Comparison of ENCODE assay signal across 8 cellular contexts in the genomic region with DNA sequence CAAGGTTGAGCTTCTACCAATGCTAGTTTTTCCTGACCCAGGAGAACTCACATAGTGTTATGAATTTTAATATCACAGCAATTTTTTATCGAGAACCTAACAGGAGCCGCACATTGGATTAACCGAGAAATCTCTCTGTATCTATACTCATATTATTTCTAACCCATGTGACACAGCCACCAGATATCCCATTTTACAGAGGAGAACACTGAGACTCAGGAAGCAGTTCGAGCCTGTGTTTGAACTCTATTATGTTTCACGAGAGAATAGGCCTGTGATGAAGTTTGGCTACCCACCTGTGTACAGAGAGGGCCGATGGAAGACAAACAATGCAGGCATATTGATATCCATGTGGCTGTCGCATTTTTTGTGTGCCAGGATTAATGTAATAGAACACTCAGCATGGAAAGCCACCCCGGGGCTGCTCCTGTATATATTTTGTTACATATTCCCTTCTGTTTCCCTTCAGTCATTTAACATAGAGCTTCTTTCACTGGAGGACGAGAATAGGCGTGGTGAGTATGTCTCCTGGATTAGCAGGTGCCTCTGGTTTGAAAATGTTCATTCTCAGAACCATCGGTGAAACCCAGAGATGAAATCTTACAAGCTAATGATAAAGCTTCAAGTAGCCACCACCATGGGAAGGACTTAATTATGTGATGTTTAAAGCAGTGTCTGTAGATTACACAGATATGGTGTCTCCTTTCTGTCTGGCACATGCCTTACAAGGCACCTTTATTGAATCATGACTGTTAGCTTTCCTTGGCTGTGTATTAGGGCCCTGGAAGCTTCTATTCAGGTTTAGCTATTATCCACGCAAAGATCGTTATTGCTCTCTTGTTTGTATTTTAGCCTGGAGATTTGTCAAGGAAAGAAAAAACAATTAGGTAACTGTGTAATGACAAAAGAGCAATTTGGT.
DNase-seq lines count a peak whose midpoint lies in the region; ATAC-seq and TF ChIP-seq lines count a peak whose summit lies in the region.
"Not testable (repeated sequence)": the region's sequence is repeated elsewhere in the genome, so short reads cannot be mapped to it uniquely, and the experiment has no call there.

No MANE protein-coding gene starts in this region.

- H3K79me1 ChIP-seq in IMR-90 (ENCODE audit: low read depth in 1 of 2, low read length in 2 of 2) = peaks cover 0 to 11% of the 10 kb centered on the region in 2 experiments; a peak in 2 of 4 replicates

- H3K27me3 Mint-ChIP-seq in activated T-cell treated with anti-CD3 and anti-CD28 coated beads, Interleukin-2, amount 50 U/mL, for 24 hours; nephron progenitor cell (ENCODE audit: low read depth, poor library complexity); stimulated activated naive B cell treated with anti-CD40 and anti-IgM and Interleukin-4, amounts not matched to agents 10 μg/mL and 1 μg/mL and 100 μg/mL, for 72 hours: not testable (repeated sequence)

- TF ChIP-seq CTCF in IMR-90 (conservative IDR thresholded peaks at IDR 0.05; ENCODE audit: low read depth, low read length); Panc1 (IDR thresholded peaks at IDR 0.05); nephron progenitor cell (IDR thresholded peaks at IDR 0.05): not testable (repeated sequence)

- H3K9me1 ChIP-seq in IMR-90 (ENCODE audit: insufficient read depth, low read length) = not testable (repeated sequence)

- H3K36me3 Mint-ChIP-seq in activated T-cell treated with anti-CD3 and anti-CD28 coated beads, Interleukin-2, amount 50 U/mL, for 24 hours (ENCODE audit: low read depth); nephron progenitor cell (ENCODE audit: low read depth); stimulated activated naive B cell treated with anti-CD40 and anti-IgM and Interleukin-4, amounts not matched to agents 10 μg/mL and 1 μg/mL and 100 μg/mL, for 72 hours: not testable (repeated sequence)

- H2AK5ac ChIP-seq in IMR-90 (ENCODE audit: low read depth, low read length) = peak overlapping the region; percentile 59

- peak overlapping the region; percentile 46 for H3K56ac ChIP-seq in IMR-90 (ENCODE audit: extremely low read depth, insufficient read depth, low read length)

- H3K4me1 Mint-ChIP-seq in activated T-cell treated with anti-CD3 and anti-CD28 coated beads, Interleukin-2, amount 50 U/mL, for 24 hours (ENCODE audit: low read depth) = peaks cover 56% of the 10 kb centered on the region
- peaks cover 59% of the 10 kb centered on the region for H3K4me1 Mint-ChIP-seq in nephron progenitor cell
- peaks cover 43 to 63% of the 10 kb centered on the region in 2 donors for H3K4me1 Mint-ChIP-seq in stimulated activated naive B cell treated with anti-CD40 and anti-IgM and Interleukin-4, amounts not matched to agents 10 μg/mL and 1 μg/mL and 100 μg/mL, for 72 hours

- peak overlapping the region; percentile 97 for H4K5ac ChIP-seq in IMR-90 (ENCODE audit: low read depth, low read length)

- WGBS in IMR-90 (ENCODE audit: extremely low coverage in 2 of 2, insufficient read length in 1 of 2), 2 experiments = 20% methylated on average over 1 of the region's 13 CpGs; no CpG with 5 or more reads in 1 of the 2 experiments

- H2BK20ac ChIP-seq in IMR-90 (ENCODE audit: low read depth, low read length) = peak overlapping the region; percentile 50; the same call in 1 of the 2 replicates

- in situ Hi-C loops in IMR-90 (cut with MboI; ENCODE audit: low sequenced_read_pairs); Panc1 (cut with HindIII; ENCODE audit: low pct_unique_long_range_greater_than_20kb, low sequenced_read_pairs): not testable (repeated sequence)

- dilution Hi-C loops in IMR-90 (cut with HindIII; ENCODE audit: low sequenced_read_pairs, unreplicated experiment) = not testable (repeated sequence)

- H3K14ac ChIP-seq in IMR-90 (replicated peaks; ENCODE audit: low read depth, low read length) = peak overlapping the region; percentile 50

- intact Hi-C loops in IMR-90 (cut with micrococcal nuclease) = loop anchor here (2.0 to 5.0 kb wide), 2 partner anchors 38 to 96 kb away; no protein-coding TSS in a partner anchor
- intact Hi-C loops in Panc1 (cut with micrococcal nuclease; ENCODE audit: unreplicated experiment) = loop anchor here (5.0 kb wide), 2 partner anchors 38 to 78 kb away; no protein-coding TSS in a partner anchor

- not testable (repeated sequence) for TF ChIP-seq POLR2A in IMR-90 (IDR thresholded peaks at IDR 0.05; ENCODE audit: low read depth, low read length)

- not testable (repeated sequence) for H4K20me1 ChIP-seq in BLaER1 treated with 17β-estradiol and CSF1 and Interleukin-3, amounts not matched to agents 10 nM and 100 nM; IMR-90 (ENCODE audit: insufficient read depth, low read length)

- H4K8ac ChIP-seq in IMR-90 (ENCODE audit: low read depth in 2 of 2, low read length in 2 of 2) = peak overlapping the region; percentile 60 to 93

- H4K91ac ChIP-seq in IMR-90 (ENCODE audit: insufficient read depth, low read depth, low read length) = peak overlapping the region; percentile 53; the same call in 1 of the 2 replicates

- H3K4me2 ChIP-seq in BLaER1 treated with 17β-estradiol and CSF1 and Interleukin-3, amounts not matched to agents 10 nM and 100 nM = peak overlapping the region; percentile 68 to 95 (median 85)
- H3K4me2 ChIP-seq in IMR-90 (ENCODE audit: low read depth, low read length) = peak overlapping the region; percentile 70

- not testable (repeated sequence) for H3K27me3 ChIP-seq in BLaER1 treated with 17β-estradiol and CSF1 and Interleukin-3, amounts not matched to agents 10 nM and 100 nM; IMR-90 (ENCODE audit: control insufficient read depth, insufficient read depth, low read length); Panc1 (ENCODE audit: control insufficient read depth, insufficient read depth, low read length); iPS-20b (ENCODE audit: insufficient read depth, low read length)

- H3K27ac Mint-ChIP-seq in activated T-cell treated with anti-CD3 and anti-CD28 coated beads, Interleukin-2, amount 50 U/mL, for 24 hours = peak overlapping the region; percentile 78
- H3K27ac Mint-ChIP-seq in nephron progenitor cell = not testable (repeated sequence)
- peak overlapping the region; percentile 82 for H3K27ac Mint-ChIP-seq in stimulated activated naive B cell treated with anti-CD40 and anti-IgM and Interleukin-4, amounts not matched to agents 10 μg/mL and 1 μg/mL and 100 μg/mL, for 72 hours

- CTCF ChIA-PET in IMR-90 (lab: Yijun Ruan, JAX) = interaction anchor here (0.6 to 1.1 kb wide), 2 partner anchors 22 to 96 kb away, joined by 4 to 7 read pairs; no protein-coding TSS in a partner anchor
- CTCF ChIA-PET in Panc1 (lab: Charles Lee) = interaction anchor here (0.5 kb wide), 1 partner anchor 47 kb away, joined by 3 read pairs; no protein-coding TSS in a partner anchor

- not testable (repeated sequence) for TF ChIP-seq RAD21 in IMR-90 (IDR thresholded peaks at IDR 0.05; ENCODE audit: low read length)

- POLR2A ChIA-PET in IMR-90 (lab: Charles Lee; ENCODE audit: unreplicated experiment) = interaction anchor here (0.6 to 0.7 kb wide), 2 partner anchors 106 to 282 kb away, joined by 3 to 7 read pairs; no protein-coding TSS in a partner anchor
- POLR2A ChIA-PET in Panc1 (lab: Charles Lee) = interaction anchor here (0.5 to 2.0 kb wide), 10 partner anchors 34 to 241 kb away, joined by 3 to 9 read pairs (median 4); no protein-coding TSS in a partner anchor

- not testable (repeated sequence) for H3K4me3 ChIP-seq in BLaER1 treated with 17β-estradiol and CSF1 and Interleukin-3, amounts not matched to agents 10 nM and 100 nM; IMR-90 (ENCODE audit: insufficient read depth, low read depth, low read length); iPS-20b (ENCODE audit: low read length)
- peak overlapping the region; percentile 7 to 21; a peak in 1 of 4 replicates for H3K4me3 ChIP-seq in Panc1 (ENCODE audit: low read depth in 2 of 2, low read length in 2 of 2)

- not testable (repeated sequence) for DNase-seq in IMR-90; Panc1 (ENCODE audit: low read depth, low spot score); activated T-cell treated with anti-CD3 and anti-CD28 coated beads, Interleukin-2, amount 50 U/mL, for 24 hours; nephron progenitor cell; stimulated activated naive B cell treated with anti-CD40 and anti-IgM and Interleukin-4, amounts not matched to agents 10 μg/mL and 1 μg/mL and 100 μg/mL, for 72 hours
- DNase-seq in cerebellar cortex (ENCODE audit: low spot score) = peak; percentile 59

- not testable (repeated sequence) for BruUV-seq in IMR-90 (replicated peaks; lab: Mats Ljungman, UMichigan)
- BruUV-seq in Panc1 (replicated peaks; lab: Mats Ljungman, UMichigan) = TSS peak; percentile 86

- not testable (repeated sequence) for H2AFZ ChIP-seq in IMR-90 (replicated peaks; ENCODE audit: low read length, poor library complexity)

- not testable (repeated sequence) for H3K9me3 Mint-ChIP-seq in activated T-cell treated with anti-CD3 and anti-CD28 coated beads, Interleukin-2, amount 50 U/mL, for 24 hours; nephron progenitor cell; stimulated activated naive B cell treated with anti-CD40 and anti-IgM and Interleukin-4, amounts not matched to agents 10 μg/mL and 1 μg/mL and 100 μg/mL, for 72 hours

- not testable (repeated sequence) for H3K36me3 ChIP-seq in BLaER1 treated with 17β-estradiol and CSF1 and Interleukin-3, amounts not matched to agents 10 nM and 100 nM; IMR-90 (ENCODE audit: control insufficient read depth, insufficient read depth, low read length); Panc1 (ENCODE audit: control insufficient read depth, insufficient read depth, low read length); iPS-20b (ENCODE audit: insufficient read depth, low read depth, low read length)

- peak overlapping the region; percentile 58 to 73 (median 68); a peak in 21 of 22 replicates for H3K9ac ChIP-seq in BLaER1 treated with 17β-estradiol and CSF1 and Interleukin-3, amounts not matched to agents 10 nM and 100 nM
- H3K9ac ChIP-seq in IMR-90 (ENCODE audit: low read depth, low read length) (peak overlapping the region; percentile 46; the same call in 1 of the 2 replicates), iPS-20b (ENCODE audit: low read depth, low read length) (peak overlapping the region; percentile 80; the same call in 1 of the 2 replicates)

- H2BK15ac ChIP-seq in IMR-90 (ENCODE audit: low read depth, low read length) = peak overlapping the region; percentile 93; the same call in 2 of the 3 replicates

- peak overlapping the region; percentile 25; the same call in 1 of the 2 replicates for H3K23ac ChIP-seq in IMR-90 (ENCODE audit: low read depth, low read length)

- not testable (repeated sequence) for H3K9me3 ChIP-seq in BLaER1 treated with 17β-estradiol and CSF1 and Interleukin-3, amounts not matched to agents 10 nM and 100 nM (replicated peaks in 1 of 11); IMR-90 (ENCODE audit: control insufficient read depth, insufficient read depth, low read length); Panc1 (ENCODE audit: control insufficient read depth, insufficient read depth, low read depth, low read length); iPS-20b (ENCODE audit: insufficient read depth, low read depth, low read length)

- peak overlapping the region; percentile 51 for H3K4ac ChIP-seq in IMR-90 (ENCODE audit: low read depth, low read length)

- H3K4me3 Mint-ChIP-seq in activated T-cell treated with anti-CD3 and anti-CD28 coated beads, Interleukin-2, amount 50 U/mL, for 24 hours = peak overlapping the region; percentile 53
- H3K4me3 Mint-ChIP-seq in nephron progenitor cell = peak overlapping the region; percentile 59
- peak overlapping the region; percentile 59 to 74 for H3K4me3 Mint-ChIP-seq in stimulated activated naive B cell treated with anti-CD40 and anti-IgM and Interleukin-4, amounts not matched to agents 10 μg/mL and 1 μg/mL and 100 μg/mL, for 72 hours

- not testable (repeated sequence) for H2AK9ac ChIP-seq in IMR-90 (replicated peaks; ENCODE audit: low read depth, low read length, poor library complexity)

- peak overlapping the region; percentile 94 for H2BK120ac ChIP-seq in IMR-90 (ENCODE audit: low read depth, low read length)

- ATAC-seq in IMR-90 (ENCODE audit: low read depth); Panc1; stimulated activated naive B cell treated with anti-CD40 and anti-IgM and Interleukin-4, amounts not matched to agents 10 μg/mL and 1 μg/mL and 100 μg/mL, for 72 hours (replicated peaks): not testable (repeated sequence)

- peak overlapping the region; percentile 84 for H2BK5ac ChIP-seq in IMR-90 (ENCODE audit: low read depth, low read length, poor library complexity, severe bottlenecking)

- H3K27ac ChIP-seq in BLaER1 treated with 17β-estradiol and CSF1 and Interleukin-3, amounts not matched to agents 10 nM and 100 nM = peak overlapping the region; percentile 68 to 85 (median 79); a peak in 21 of 22 replicates
- H3K27ac ChIP-seq in IMR-90 (ENCODE audit: insufficient read depth, low read length) (peak overlapping the region; percentile 48; the same call in 1 of the 2 replicates), Panc1 (ENCODE audit: low read length) (peak overlapping the region; percentile 98), iPS-20b (ENCODE audit: low read length) (peak overlapping the region; percentile 99)

- H3K4me1 ChIP-seq in BLaER1 treated with 17β-estradiol and CSF1 and Interleukin-3, amounts not matched to agents 10 nM and 100 nM = peaks cover 44 to 62% (median 56%) of the 10 kb centered on the region in 10 experiments
- peaks cover 23% of the 10 kb centered on the region for H3K4me1 ChIP-seq in IMR-90 (ENCODE audit: control insufficient read depth, insufficient read depth, low read length)
- peaks cover 61% of the 10 kb centered on the region for H3K4me1 ChIP-seq in Panc1 (ENCODE audit: control insufficient read depth, insufficient read depth, low read length)
- H3K4me1 ChIP-seq in iPS-20b (ENCODE audit: insufficient read depth, low read length) = peaks cover 48% of the 10 kb centered on the region

- peak overlapping the region; percentile 99 for H3K18ac ChIP-seq in IMR-90 (ENCODE audit: low read depth, low read length)

Comparison
In these comparisons a context has a peak if more than half of its experiments do, and no peak if none do; other contexts are left out.
1. H3K27ac ChIP-seq: peak in every context shown above with its lines; median percentile 99 in iPS-20b; 98 in Panc1; 79 in BLaER1 treated with 17β-estradiol and CSF1 and Interleukin-3, amounts not matched to agents 10 nM and 100 nM; 48 in IMR-90.